ENCODE assay signal across 13 cellular contexts in the genomic region with DNA sequence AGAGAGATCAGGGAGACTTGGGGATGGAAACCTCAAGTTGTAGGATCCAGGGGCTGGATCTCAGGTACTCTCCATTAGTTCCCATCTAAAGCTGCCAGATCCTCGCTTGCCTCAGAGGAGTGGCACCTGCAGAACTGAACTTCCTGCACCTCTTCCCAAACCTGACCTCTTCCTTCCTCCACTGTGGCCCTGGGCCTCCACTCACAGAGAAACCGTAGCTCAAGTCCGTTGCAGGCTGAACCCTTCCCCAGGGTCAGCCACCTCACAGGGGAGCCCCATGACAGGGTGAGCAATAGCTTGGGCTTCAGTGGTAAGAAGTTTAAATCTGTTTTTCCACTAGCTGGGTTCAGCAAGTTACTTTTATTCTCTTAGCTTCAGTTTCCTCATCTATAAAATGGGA. TPM values are rescaled to one million over a fixed set of nuclear protein-coding genes. Genes with fewer than 3 reads are reported as not detected.
DNase-seq lines count a peak whose midpoint lies in the region; ATAC-seq and TF ChIP-seq lines count a peak whose summit lies in the region.
"Had no signal": no experiment of that assay in that cellular context is flagged by ENCODE, and none has a peak within 500 bp of the region (broad histone marks: within the 10 kb centered on the region; RNA-seq: fewer than 3 reads in every experiment).

No MANE protein-coding gene starts in this region.

- H2BK20ac ChIP-seq in IMR-90 (ENCODE audit: low read depth, low read length): peak overlapping the region; percentile 46; the same call in 1 of the 2 replicates

- TF ChIP-seq RAD21 in IMR-90 (IDR thresholded peaks at IDR 0.05; ENCODE audit: low read length): no peak

- peaks cover 15% of the 10 kb centered on the region; the same call in 1 of the 2 replicates for H4K20me1 ChIP-seq in IMR-90 (ENCODE audit: insufficient read depth, low read length)

- peak overlapping the region; percentile 70; the same call in 1 of the 2 replicates for H3K14ac ChIP-seq in IMR-90 (replicated peaks; ENCODE audit: low read depth, low read length)

- peak overlapping the region; percentile 83; the same call in 1 of the 3 replicates for H2BK15ac ChIP-seq in IMR-90 (ENCODE audit: low read depth, low read length)

- intact Hi-C loops in CD4-positive, alpha-beta T cell (cut with DNase I, micrococcal nuclease): no loop called here
- intact Hi-C loops in IMR-90 (cut with micrococcal nuclease): no loop called here

- peaks cover 0 to 37% of the 10 kb centered on the region in 2 experiments; a peak in 2 of 4 replicates for H3K79me1 ChIP-seq in IMR-90 (ENCODE audit: low read depth in 1 of 2, low read length in 2 of 2)

- H3K27ac Mint-ChIP-seq in CD4-positive, alpha-beta T cell: peak overlapping the region; percentile 89
- peak overlapping the region; percentile 89 for H3K27ac Mint-ChIP-seq in activated naive CD8-positive, alpha-beta T cell treated with anti-CD3 and anti-CD28 coated beads for 36 hours
- peak overlapping the region; percentile 96 to 99 (median 98) for H3K27ac Mint-ChIP-seq in naive thymus-derived CD8-positive, alpha-beta T cell

- POLR2A ChIA-PET in CD4-positive, alpha-beta T cell (lab: Charles Lee): no interaction called here
- POLR2A ChIA-PET in IMR-90 (lab: Charles Lee; ENCODE audit: unreplicated experiment): no interaction called here
- POLR2A ChIA-PET in naive thymus-derived CD8-positive, alpha-beta T cell (lab: Charles Lee): interaction anchor here (1.5 kb wide), 1 partner anchor 25 kb away, joined by 4 read pairs; no protein-coding TSS in a partner anchor

- no peak overlapping the region for H3K18ac ChIP-seq in IMR-90 (ENCODE audit: low read depth, low read length)

- no peaks in the 10 kb centered on the region for H3K9me3 Mint-ChIP-seq in CD4-positive, alpha-beta T cell
- no peaks in the 10 kb centered on the region for H3K9me3 Mint-ChIP-seq in activated naive CD8-positive, alpha-beta T cell treated with anti-CD3 and anti-CD28 coated beads for 36 hours
- H3K9me3 Mint-ChIP-seq in naive thymus-derived CD8-positive, alpha-beta T cell: no peaks in the 10 kb centered on the region

- TF ChIP-seq CTCF in CD4-positive, alpha-beta T cell (IDR thresholded peaks at IDR 0.05): no peak
- TF ChIP-seq CTCF in IMR-90 (conservative IDR thresholded peaks at IDR 0.05; ENCODE audit: low read depth, low read length): no peak

- peak overlapping the region; percentile 81 for H3K27ac ChIP-seq in CD4-positive, alpha-beta T cell (ENCODE audit: low read depth, low read length)
- H3K27ac ChIP-seq in IMR-90 (ENCODE audit: insufficient read depth, low read length): no peak overlapping the region

- H3K4ac ChIP-seq in IMR-90 (ENCODE audit: low read depth, low read length): peak overlapping the region; percentile 22

- H3K27me3 Mint-ChIP-seq in CD4-positive, alpha-beta T cell: no peaks in the 10 kb centered on the region
- H3K27me3 Mint-ChIP-seq in activated naive CD8-positive, alpha-beta T cell treated with anti-CD3 and anti-CD28 coated beads for 36 hours: no peaks in the 10 kb centered on the region
- H3K27me3 Mint-ChIP-seq in naive thymus-derived CD8-positive, alpha-beta T cell: no peaks in the 10 kb centered on the region

- no peak for TF ChIP-seq POLR2A in IMR-90 (IDR thresholded peaks at IDR 0.05; ENCODE audit: low read depth, low read length)
- no peak for TF ChIP-seq POLR2A in GM18505 (IDR thresholded peaks at IDR 0.05; ENCODE audit: borderline replicate concordance, extremely low read depth, insufficient read depth, insufficient read length)

- peak overlapping the region; percentile 35 for H3K4me3 Mint-ChIP-seq in CD4-positive, alpha-beta T cell
- no peak overlapping the region for H3K4me3 Mint-ChIP-seq in activated naive CD8-positive, alpha-beta T cell treated with anti-CD3 and anti-CD28 coated beads for 36 hours
- H3K4me3 Mint-ChIP-seq in naive thymus-derived CD8-positive, alpha-beta T cell: peak overlapping the region in 8 of 10 donors; percentile 46 to 82 (median 69)

- dilution Hi-C loops in IMR-90 (cut with HindIII; ENCODE audit: low sequenced_read_pairs, unreplicated experiment): no loop called here

- no peak overlapping the region for H3K4me3 ChIP-seq in IMR-90 (ENCODE audit: insufficient read depth, low read depth, low read length)

- H2AK5ac ChIP-seq in IMR-90 (ENCODE audit: low read depth, low read length): peak overlapping the region; percentile 54; the same call in 1 of the 2 replicates

- H3K27me3 ChIP-seq in CD4-positive, alpha-beta T cell (ENCODE audit: control insufficient read depth, insufficient read depth, low read length): no peaks in the 10 kb centered on the region
- H3K27me3 ChIP-seq in IMR-90 (ENCODE audit: control insufficient read depth, insufficient read depth, low read length): no peaks in the 10 kb centered on the region

- BruUV-seq in IMR-90 (replicated peaks; lab: Mats Ljungman, UMichigan): no TSS peak

- H4K8ac ChIP-seq in IMR-90 (ENCODE audit: low read depth in 2 of 2, low read length in 2 of 2): no peak overlapping the region; a peak in 1 of 4 replicates

- peaks cover 78% of the 10 kb centered on the region for H3K4me1 Mint-ChIP-seq in CD4-positive, alpha-beta T cell (ENCODE audit: low read depth)
- H3K4me1 Mint-ChIP-seq in activated naive CD8-positive, alpha-beta T cell treated with anti-CD3 and anti-CD28 coated beads for 36 hours: peaks cover 48% of the 10 kb centered on the region
- peaks cover 46 to 89% (median 75%) of the 10 kb centered on the region in 4 donors for H3K4me1 Mint-ChIP-seq in naive thymus-derived CD8-positive, alpha-beta T cell

- H3K56ac ChIP-seq in IMR-90 (ENCODE audit: extremely low read depth, insufficient read depth, low read length): no peak overlapping the region

- peaks cover 33% of the 10 kb centered on the region for H3K9me1 ChIP-seq in IMR-90 (ENCODE audit: insufficient read depth, low read length)

- H2BK5ac ChIP-seq in IMR-90 (ENCODE audit: low read depth, low read length, poor library complexity, severe bottlenecking): no peak overlapping the region

- no peak overlapping the region for H3K9ac ChIP-seq in IMR-90 (ENCODE audit: low read depth, low read length)

- no peak overlapping the region for H2AFZ ChIP-seq in IMR-90 (replicated peaks; ENCODE audit: low read length, poor library complexity)

- no peak overlapping the region for H3K4me2 ChIP-seq in IMR-90 (ENCODE audit: low read depth, low read length)

- H3K23ac ChIP-seq in IMR-90 (ENCODE audit: low read depth, low read length): no peak overlapping the region

- peak overlapping the region; percentile 56; the same call in 1 of the 2 replicates for H2BK120ac ChIP-seq in IMR-90 (ENCODE audit: low read depth, low read length)

- H2AK9ac ChIP-seq in IMR-90 (replicated peaks; ENCODE audit: low read depth, low read length, poor library complexity): peak overlapping the region; percentile 23

- no peak for DNase-seq in CD4-positive, alpha-beta T cell
- DNase-seq in IMR-90 (no peak), NCI-H146 (lab: John Stamatoyannopoulos, UW) (no peak)
- DNase-seq in activated naive CD8-positive, alpha-beta T cell treated with anti-CD3 and anti-CD28 coated beads for 36 hours: no peak
- DNase-seq in naive thymus-derived CD8-positive, alpha-beta T cell: no peak
- DNase-seq: DMS79 treated with DMSO at 0.1 percent for 48 hours, NCI-H2029 treated with DMSO at 0.1 percent for 48 hours, nucleus accumbens had no signal

- no peak for ATAC-seq in CD4-positive, alpha-beta T cell (ENCODE audit: poor library complexity)
- ATAC-seq in IMR-90 (ENCODE audit: low read depth) (no peak), GM18505 (IDR thresholded peaks at IDR 0.05; ENCODE audit: unreplicated experiment) (no peak), GM19467 (IDR thresholded peaks at IDR 0.05; ENCODE audit: unreplicated experiment) (no peak), GM21381 (IDR thresholded peaks at IDR 0.05; ENCODE audit: unreplicated experiment) (no peak)
- no peak for ATAC-seq in naive thymus-derived CD8-positive, alpha-beta T cell

- no peaks in the 10 kb centered on the region for H3K9me3 ChIP-seq in CD4-positive, alpha-beta T cell (ENCODE audit: control insufficient read depth, low read length)
- no peaks in the 10 kb centered on the region for H3K9me3 ChIP-seq in IMR-90 (ENCODE audit: control insufficient read depth, insufficient read depth, low read length)

- 0 out of 2 replicates have a peak, but pooled peaks cover 2% of the 10 kb centered on the region for H3K36me3 ChIP-seq in IMR-90 (ENCODE audit: control insufficient read depth, insufficient read depth, low read length)

- H3K4me1 ChIP-seq in IMR-90 (ENCODE audit: control insufficient read depth, insufficient read depth, low read length): peaks cover 28% of the 10 kb centered on the region

- CTCF ChIA-PET in CD4-positive, alpha-beta T cell (lab: Charles Lee): interaction anchor here (0.7 to 1.3 kb wide), 2 partner anchors 20 to 131 kb away, joined by 3 read pairs; a partner anchor contains a TSS
- CTCF ChIA-PET in IMR-90 (lab: Yijun Ruan, JAX): interaction anchor here (1.2 kb wide), 1 partner anchor 95 kb away, joined by 3 read pairs; no protein-coding TSS in a partner anchor

- peaks cover 17% of the 10 kb centered on the region for H3K36me3 Mint-ChIP-seq in CD4-positive, alpha-beta T cell (ENCODE audit: low read depth)
- H3K36me3 Mint-ChIP-seq in activated naive CD8-positive, alpha-beta T cell treated with anti-CD3 and anti-CD28 coated beads for 36 hours: peaks cover 5% of the 10 kb centered on the region
- H3K36me3 Mint-ChIP-seq in naive thymus-derived CD8-positive, alpha-beta T cell: peaks cover 0 to 13% (median 0%) of the 10 kb centered on the region in 3 donors

- H4K5ac ChIP-seq in IMR-90 (ENCODE audit: low read depth, low read length): no peak overlapping the region

- no CpG with 5 or more reads among the region's 3 CpGs for WGBS in IMR-90 (ENCODE audit: extremely low coverage in 2 of 2, insufficient read length in 1 of 2), 2 experiments

- in situ Hi-C loops in IMR-90 (cut with MboI; ENCODE audit: low sequenced_read_pairs): no loop called here

- H4K91ac ChIP-seq in IMR-90 (ENCODE audit: insufficient read depth, low read depth, low read length): peak overlapping the region; percentile 52; the same call in 1 of the 2 replicates

RNA-seq across cellular contexts. Expression of a gene that starts 11.7 kb away (rescaled TPM):
- total RNA-seq in CD4-positive, alpha-beta T cell: 1 to 10 TPM; 8.4 to 9.0 TPM
- 0.56 and 0.72 TPM in 2 replicates for total RNA-seq in IMR-90 (2012; rRNA removed)
- 0.51 and 0.55 TPM in 2 replicates for polyA plus RNA-seq in IMR-90 (2012; rRNA removed)
- polyA plus RNA-seq in IMR-90 (2012; cell fraction: cytosol; rRNA removed): 0.14 and 0.71 TPM in 2 replicates
- 0.63 and 1.3 TPM in 2 replicates for polyA plus RNA-seq in IMR-90 (2012; cell fraction: nucleus; rRNA removed; ENCODE audit: low replicate concordance)
- total RNA-seq in activated naive CD8-positive, alpha-beta T cell treated with anti-CD3 and anti-CD28 coated beads for 36 hours: under 1 TPM; 0.78 to 0.80 TPM
- 1 to 10 TPM; 1.3 to 1.5 TPM for total RNA-seq in naive thymus-derived CD8-positive, alpha-beta T cell
- under 1 TPM in 1 of 3 donors, not detected in 2; 0.33 TPM for polyA plus RNA-seq in naive thymus-derived CD8-positive, alpha-beta T cell

RNA-seq across cellular contexts. Expression of a gene that starts 13.6 kb away (rescaled TPM):
- total RNA-seq in CD4-positive, alpha-beta T cell: 100 to 1,000 TPM; 301 to 311 TPM
- 365 and 440 TPM in 2 replicates for total RNA-seq in IMR-90 (2012; rRNA removed)
- polyA plus RNA-seq in IMR-90 (2012; rRNA removed): 634 and 646 TPM in 2 replicates
- 328 and 686 TPM in 2 replicates for polyA plus RNA-seq in IMR-90 (2012; cell fraction: cytosol; rRNA removed)
- 327 and 351 TPM in 2 replicates for polyA plus RNA-seq in IMR-90 (2012; cell fraction: nucleus; rRNA removed; ENCODE audit: low replicate concordance)
- 100 to 1,000 TPM; 463 to 489 TPM for total RNA-seq in activated naive CD8-positive, alpha-beta T cell treated with anti-CD3 and anti-CD28 coated beads for 36 hours
- total RNA-seq in naive thymus-derived CD8-positive, alpha-beta T cell: 100 to 1,000 TPM; 125 to 136 TPM
- polyA plus RNA-seq in naive thymus-derived CD8-positive, alpha-beta T cell: 100 to 1,000 TPM; 477 to 825 (median 609) TPM

RNA-seq across cellular contexts. Expression of a gene that starts 33.7 kb away (rescaled TPM):
- not detected for total RNA-seq in CD4-positive, alpha-beta T cell
- not detected in 2 replicates for total RNA-seq in IMR-90 (2012; rRNA removed)
- 0.05 and 0.07 TPM in 2 replicates for polyA plus RNA-seq in IMR-90 (2012; rRNA removed)
- polyA plus RNA-seq in IMR-90 (2012; cell fraction: cytosol; rRNA removed): 0.02 and 0.05 TPM in 2 replicates
- polyA plus RNA-seq in IMR-90 (2012; cell fraction: nucleus; rRNA removed; ENCODE audit: low replicate concordance): 0.07 and 0.29 TPM in 2 replicates
- total RNA-seq in activated naive CD8-positive, alpha-beta T cell treated with anti-CD3 and anti-CD28 coated beads for 36 hours: under 1 TPM in 1 of 2 experiments, not detected in 1; 0.08 TPM
- total RNA-seq in naive thymus-derived CD8-positive, alpha-beta T cell: under 1 TPM; 0.16 to 0.21 TPM
- polyA plus RNA-seq in naive thymus-derived CD8-positive, alpha-beta T cell: not detected
- total RNA-seq: dermis microvascular lymphatic vessel endothelial cell had no signal

RNA-seq across cellular contexts. Expression of a gene that starts 42.4 kb away (rescaled TPM):
- not detected for total RNA-seq in CD4-positive, alpha-beta T cell
- total RNA-seq in IMR-90 (2012; rRNA removed): 0.18 and 0.28 TPM in 2 replicates
- 0.27 and 0.67 TPM in 2 replicates for polyA plus RNA-seq in IMR-90 (2012; rRNA removed)
- polyA plus RNA-seq in IMR-90 (2012; cell fraction: cytosol; rRNA removed): 0.14 and 0.19 TPM in 2 replicates
- polyA plus RNA-seq in IMR-90 (2012; cell fraction: nucleus; rRNA removed; ENCODE audit: low replicate concordance): 0.07 TPM in 1 of 2 replicates, not detected in the other
- total RNA-seq in activated naive CD8-positive, alpha-beta T cell treated with anti-CD3 and anti-CD28 coated beads for 36 hours: not detected
- not detected for total RNA-seq in naive thymus-derived CD8-positive, alpha-beta T cell
- not detected for polyA plus RNA-seq in naive thymus-derived CD8-positive, alpha-beta T cell
- total RNA-seq: dermis microvascular lymphatic vessel endothelial cell, H4 had no signal

RNA-seq across cellular contexts. Expression of a gene that starts 49.2 kb away (rescaled TPM):
- not detected for total RNA-seq in CD4-positive, alpha-beta T cell
- total RNA-seq in IMR-90 (2012; rRNA removed): not detected in 2 replicates
- polyA plus RNA-seq in IMR-90 (2012; rRNA removed): not detected in 2 replicates
- polyA plus RNA-seq in IMR-90 (2012; cell fraction: cytosol; rRNA removed): 0.05 TPM in 1 of 2 replicates, not detected in the other
- polyA plus RNA-seq in IMR-90 (2012; cell fraction: nucleus; rRNA removed; ENCODE audit: low replicate concordance): 0.05 and 0.37 TPM in 2 replicates
- total RNA-seq in activated naive CD8-positive, alpha-beta T cell treated with anti-CD3 and anti-CD28 coated beads for 36 hours: not detected
- total RNA-seq in naive thymus-derived CD8-positive, alpha-beta T cell: not detected
- not detected for polyA plus RNA-seq in naive thymus-derived CD8-positive, alpha-beta T cell
- total RNA-seq: dermis microvascular lymphatic vessel endothelial cell had no signal
